In genomic region chr7:143088549-143089231, GRCh38 we compare ENCODE assay signal across 8 cellular contexts. TPM values are rescaled to one million over a fixed set of nuclear protein-coding genes. Genes with fewer than 3 reads are reported as not detected.
"Had no signal": no experiment of that assay in that cellular context is flagged by ENCODE, and none has a peak within 500 bp of the region (broad histone marks: within the 10 kb centered on the region; RNA-seq: fewer than 3 reads in every experiment).

No MANE protein-coding gene starts in this region.

RNA-seq across cellular contexts. Expression of gene OR6V1, which starts 36.5 kb away (rescaled TPM):
- total RNA-seq: M059J; PC-3; Right ventricle myocardium inferior; RPMI7951; SJCRH30; SK-MEL-5; T-cell; T-helper 1 cell treated with Interleukin-12 subunit alpha and Interleukin-12 subunit beta and Interleukin-4 antibody, amounts not matched to agents 30 ng/mL and 1 ng/mL, for 36 hours had no signal

RNA-seq across cellular contexts. Expression of gene PIP, which starts 43.2 kb away (rescaled TPM):
- total RNA-seq: M059J; PC-3; Right ventricle myocardium inferior; RPMI7951; SJCRH30; SK-MEL-5; T-cell; T-helper 1 cell treated with Interleukin-12 subunit alpha and Interleukin-12 subunit beta and Interleukin-4 antibody, amounts not matched to agents 30 ng/mL and 1 ng/mL, for 36 hours had no signal
